In the genomic region with DNA sequence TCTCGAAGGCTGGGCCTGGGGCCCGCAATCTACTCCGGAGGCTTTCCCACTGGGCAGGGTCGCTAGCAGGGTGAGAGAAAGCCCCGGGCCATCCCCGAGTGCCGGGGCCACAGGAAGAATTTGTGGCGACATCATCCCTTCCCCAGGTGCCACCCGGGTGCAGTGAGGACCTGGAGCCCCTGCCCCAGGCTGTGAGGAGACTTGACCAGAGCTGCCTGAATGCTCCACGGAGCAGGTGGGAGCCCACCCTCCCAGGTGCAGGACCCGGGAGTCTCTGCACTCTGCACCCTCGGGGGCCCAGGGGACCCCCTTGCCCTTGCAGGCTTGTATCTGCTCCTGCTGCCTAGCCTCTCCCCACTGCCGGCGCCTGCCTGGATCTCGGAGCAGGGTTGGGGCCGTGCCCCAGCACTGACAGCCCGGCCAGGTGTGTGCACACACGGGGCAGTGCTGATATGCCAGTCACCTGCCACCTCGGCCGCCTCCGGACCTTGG, we compare ENCODE assay signal across 8 cellular contexts.
A peak's percentile ranks its signal among the peaks of the same experiment; 100 is the strongest.
DNase-seq lines count a peak whose midpoint lies in the region; ATAC-seq, FAIRE-seq and TF ChIP-seq lines count a peak whose summit lies in the region.

No MANE protein-coding gene starts in this region.

- peak overlapping the region; percentile 65 for H3K4me3 ChIP-seq in AG04450 (ENCODE audit: low read depth, low read length)
- H3K4me3 ChIP-seq in K562: no peak overlapping the region
- no peak overlapping the region for H3K4me3 ChIP-seq in mesendoderm (ENCODE audit: low read length)
- H3K4me3 ChIP-seq in CD4-positive, alpha-beta memory T cell (ENCODE audit: low read length in 2 of 2): no peak overlapping the region

- no peak for FAIRE-seq in K562 (lab: Jason Lieb, UNC)

- no peak overlapping the region for H2AK5ac ChIP-seq in mesendoderm (ENCODE audit: low read length)

- no peak overlapping the region for H2BK5ac ChIP-seq in mesendoderm (ENCODE audit: low read length)

- H3K27me3 ChIP-seq in AG04450 (ENCODE audit: control insufficient read depth, insufficient read depth, low read length) (no peaks in the 10 kb centered on the region), K562 (ENCODE audit: control insufficient read depth in 2 of 2, insufficient read depth in 2 of 2, low read length in 2 of 2) (peaks cover 7 to 17% of the 10 kb centered on the region in 2 experiments; a peak in 3 of 5 replicates), mesendoderm (ENCODE audit: insufficient read depth, low read length, poor library complexity) (no peaks in the 10 kb centered on the region)
- no peaks in the 10 kb centered on the region for H3K27me3 ChIP-seq in CD4-positive, alpha-beta memory T cell (ENCODE audit: insufficient read depth, low read length)

- no peak overlapping the region for H3K27ac Mint-ChIP-seq in CD4-positive, alpha-beta memory T cell

- DNase-seq in AG04450 (ENCODE audit: low read depth, low spot score) (no peak), K562 (ENCODE audit: extremely low read depth in 1 of 4, low spot score in 3 of 4) (no peak), mesendoderm (no peak), NCI-H146 (lab: John Stamatoyannopoulos, UW) (no peak), AML-193 (lab: John Stamatoyannopoulos, UW) (no peak)
- no peak for DNase-seq in CD4-positive, alpha-beta memory T cell
- DNase-seq in activated naive CD4-positive, alpha-beta T cell treated with anti-CD3 and anti-CD28 coated beads, Interleukin-2, amount 50 U/mL, for 16 hours: no peak

- peak overlapping the region in 3 of 8 donors; percentile 40 to 77 (median 49) for H3K4me3 Mint-ChIP-seq in CD4-positive, alpha-beta memory T cell

- no peaks in the 10 kb centered on the region for H4K20me1 ChIP-seq in K562 (replicated peaks; ENCODE audit: control insufficient read depth, insufficient read depth, low read length)

- in situ Hi-C loops in K562 (cut with MboI): no loop called here

- H3K9me3 ChIP-seq in AG04450 (ENCODE audit: control insufficient read depth, insufficient read depth, low read length) (no peaks in the 10 kb centered on the region; the same call in 1 of the 2 replicates), K562 (replicated peaks; ENCODE audit: control insufficient read depth, insufficient read depth, low read depth, low read length) (no peaks in the 10 kb centered on the region)
- H3K9me3 ChIP-seq in CD4-positive, alpha-beta memory T cell (ENCODE audit: control insufficient read depth in 1 of 2, low read length in 2 of 2): no peaks in the 10 kb centered on the region

- peak overlapping the region; percentile 24 for H3K23ac ChIP-seq in mesendoderm (ENCODE audit: low read length)

- H3K4me1 ChIP-seq in K562 (replicated peaks in 1 of 2; ENCODE audit: control insufficient read depth in 2 of 2, insufficient read depth in 2 of 2, low read length in 2 of 2) (peaks cover 0 to 12% of the 10 kb centered on the region in 2 experiments; a peak in 2 of 5 replicates), mesendoderm (ENCODE audit: control insufficient read depth, low read depth, low read length) (no peaks in the 10 kb centered on the region)
- H3K4me1 ChIP-seq in CD4-positive, alpha-beta memory T cell (ENCODE audit: insufficient read depth, low read length): no peaks in the 10 kb centered on the region

- H3K18ac ChIP-seq in mesendoderm (ENCODE audit: low read length): no peak overlapping the region

- no peaks in the 10 kb centered on the region for H3K79me1 ChIP-seq in mesendoderm (ENCODE audit: low read length)

- no peak for TF ChIP-seq RAD21 in K562 (CRISPR knock-in tag; conservative IDR thresholded peaks at IDR 0.05 in 1 of 2, IDR thresholded peaks at IDR 0.05 in 1 of 2)

- CTCF ChIA-PET in AG04450 (lab: Charles Lee) (no interaction called here), K562 (lab: Yijun Ruan, JAX; ENCODE audit: low intra/inter-chr PET ratio) (no interaction called here)
- CTCF ChIA-PET in CD4-positive, alpha-beta memory T cell (lab: Charles Lee; ENCODE audit: partially characterized antibody): no interaction called here

- no peak for TF ChIP-seq EP300 in K562 (IDR thresholded peaks at IDR 0.05; ENCODE audit: low read length)

- H3K27ac ChIP-seq in AG04450 (ENCODE audit: low read depth, low read length): no peak overlapping the region
- no peak overlapping the region for H3K27ac ChIP-seq in K562 (ENCODE audit: extremely low read depth, low read depth, low read length)
- H3K27ac ChIP-seq in mesendoderm (ENCODE audit: low read depth, low read length): no peak overlapping the region
- no peak overlapping the region for H3K27ac ChIP-seq in CD4-positive, alpha-beta memory T cell (ENCODE audit: low read depth, low read length)

- peaks cover 36 to 37% of the 10 kb centered on the region in 2 donors for H3K27me3 Mint-ChIP-seq in CD4-positive, alpha-beta memory T cell

- H3K9me1 ChIP-seq in K562 (ENCODE audit: control insufficient read depth, insufficient read depth, low read length): no peaks in the 10 kb centered on the region

- peak; percentile 13 for ATAC-seq in HG02763 (IDR thresholded peaks at IDR 0.05; ENCODE audit: unreplicated experiment)
- peak; percentile 44 for ATAC-seq in K562

- H3K9ac ChIP-seq in K562 (ENCODE audit: insufficient read depth in 1 of 2, low read depth in 2 of 2, low read length in 2 of 2): no peak overlapping the region
- peak overlapping the region; percentile 54 for H3K9ac ChIP-seq in mesendoderm (ENCODE audit: low read length)

- TF ChIP-seq POLR2A in K562 (conservative IDR thresholded peaks at IDR 0.05): no peak

- H3K79me2 ChIP-seq in K562 (ENCODE audit: control insufficient read depth, insufficient read depth, low read length) (no peaks in the 10 kb centered on the region), mesendoderm (ENCODE audit: control insufficient read depth, insufficient read depth, low read length) (no peaks in the 10 kb centered on the region)

- peaks cover 0 to 14% (median 8%) of the 10 kb centered on the region in 8 donors for H3K9me3 Mint-ChIP-seq in CD4-positive, alpha-beta memory T cell

- BruUV-seq in K562 (replicated peaks; lab: Mats Ljungman, UMichigan): no TSS peak

- intact Hi-C loops in K562 (cut with micrococcal nuclease): no loop called here
- intact Hi-C loops in CD4-positive, alpha-beta memory T cell (cut with micrococcal nuclease): no loop called here

- TF ChIP-seq CTCF in AG04450 (IDR thresholded peaks at IDR 0.05; ENCODE audit: low read depth, low read length) (no peak), K562 (IDR thresholded peaks at IDR 0.05 in 2 of 3, conservative IDR thresholded peaks at IDR 0.05 in 1 of 3; ENCODE audit: insufficient read depth in 2 of 3, low read depth in 1 of 3, low read length in 3 of 3) (no peak)

- H2AFZ ChIP-seq in K562 (ENCODE audit: low read depth, low read length): no peak overlapping the region; the same call in 1 of the 2 replicates

- H3K36me3 ChIP-seq in K562 (ENCODE audit: control insufficient read depth, insufficient read depth, low read length): no peaks in the 10 kb centered on the region
- H3K36me3 ChIP-seq in mesendoderm (ENCODE audit: control insufficient read depth, insufficient read depth, low read length): no peaks in the 10 kb centered on the region
- H3K36me3 ChIP-seq in CD4-positive, alpha-beta memory T cell (ENCODE audit: insufficient read depth, low read length): no peaks in the 10 kb centered on the region

- no peak overlapping the region for H4K5ac ChIP-seq in mesendoderm (ENCODE audit: low read length)

- WGBS in K562 (ENCODE audit: insufficient coverage, low coverage, missing lambda C conversion rate): 2% methylated on average over 18 of the region's 21 CpGs
- WGBS in mesendoderm (ENCODE audit: extremely low coverage, insufficient coverage, low lambda C conversion rate): no CpG with 5 or more reads among the region's 21 CpGs

- H3K56ac ChIP-seq in mesendoderm (ENCODE audit: low read length): peak overlapping the region; percentile 84

- H3K4ac ChIP-seq in mesendoderm (ENCODE audit: low read depth, low read length): no peak overlapping the region

- H2BK15ac ChIP-seq in mesendoderm (replicated peaks; ENCODE audit: low read depth): no peak overlapping the region

- peaks cover 2 to 5% (median 3%) of the 10 kb centered on the region in 4 donors for H3K4me1 Mint-ChIP-seq in CD4-positive, alpha-beta memory T cell

- H4K8ac ChIP-seq in mesendoderm (ENCODE audit: low read depth, low read length): no peak overlapping the region

- H3K4me2 ChIP-seq in K562 (ENCODE audit: insufficient read depth, low read length) (no peak overlapping the region), mesendoderm (ENCODE audit: low read length) (peak overlapping the region; percentile 62)

- H2BK120ac ChIP-seq in mesendoderm (ENCODE audit: low read depth, low read length): no peak overlapping the region

- POLR2A ChIA-PET in AG04450 (lab: Yijun Ruan, JAX): no interaction called here
- POLR2A ChIA-PET in K562 (lab: Yijun Ruan, JAX): no interaction called here
- POLR2A ChIA-PET in CD4-positive, alpha-beta memory T cell (lab: Charles Lee; ENCODE audit: partially characterized antibody): no interaction called here

- H3K36me3 Mint-ChIP-seq in CD4-positive, alpha-beta memory T cell: no peaks in the 10 kb centered on the region

TF ChIP-seq in K562, 482 proteins besides CTCF, POLR2A, EP300 and RAD21 (continues in another document):
- no peak for TF ChIP-seq ZNF830 (CRISPR knock-in tag; IDR thresholded peaks at IDR 0.05)
- TF ChIP-seq ZNF444 (CRISPR knock-in tag; IDR thresholded peaks at IDR 0.05): no peak
- no peak for TF ChIP-seq RAD51 (IDR thresholded peaks at IDR 0.05; ENCODE audit: borderline replicate concordance, low read depth)
